In the genomic region with DNA sequence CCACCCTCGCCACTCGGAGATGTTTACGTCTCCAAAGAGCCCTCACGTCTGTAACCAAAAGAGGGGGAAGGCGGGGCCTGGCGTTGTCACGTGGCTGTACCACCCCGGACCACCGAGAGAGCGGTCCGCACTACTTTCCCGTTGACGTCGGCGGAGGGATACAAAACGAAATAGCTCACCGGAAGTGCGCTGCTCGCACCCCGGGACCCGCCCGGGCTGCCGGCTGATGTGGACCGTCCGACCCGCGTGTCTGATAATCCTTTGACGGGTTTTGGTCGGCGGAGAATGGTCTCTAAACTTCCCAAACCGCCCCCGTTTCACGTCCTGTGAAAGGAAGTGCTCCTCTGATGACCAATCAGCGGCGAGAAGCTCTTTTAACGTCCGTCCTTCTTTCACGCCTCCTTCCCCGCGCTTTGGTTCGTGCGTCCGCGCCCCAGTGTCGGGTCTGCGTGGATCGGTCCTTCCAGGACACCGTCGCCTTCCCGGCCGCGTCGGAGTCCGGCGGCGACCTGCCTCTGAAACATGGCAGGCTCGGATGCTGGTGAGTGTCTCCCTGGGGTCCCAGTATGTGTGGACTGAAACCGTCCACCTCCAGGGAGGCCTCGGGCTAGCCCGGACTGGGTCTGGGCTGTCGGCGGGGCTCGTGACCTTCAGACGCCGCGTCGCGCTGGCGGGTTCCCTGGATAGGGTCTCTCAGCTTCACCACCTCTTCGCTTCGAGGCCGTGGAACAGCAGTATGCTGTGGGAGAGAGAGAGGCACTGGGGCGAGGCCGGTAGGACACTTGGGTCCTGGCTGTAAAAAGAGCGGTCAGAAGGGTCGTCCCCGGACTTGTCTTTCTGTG, we compare ENCODE assay signal across 8 cellular contexts. TPM values are rescaled to one million over a fixed set of nuclear protein-coding genes. Genes with fewer than 3 reads are reported as not detected.
A peak's percentile ranks its signal among the peaks of the same experiment; 100 is the strongest.
DNase-seq lines count a peak whose midpoint lies in the region; ATAC-seq and TF ChIP-seq lines count a peak whose summit lies in the region.

A gene with protein sequence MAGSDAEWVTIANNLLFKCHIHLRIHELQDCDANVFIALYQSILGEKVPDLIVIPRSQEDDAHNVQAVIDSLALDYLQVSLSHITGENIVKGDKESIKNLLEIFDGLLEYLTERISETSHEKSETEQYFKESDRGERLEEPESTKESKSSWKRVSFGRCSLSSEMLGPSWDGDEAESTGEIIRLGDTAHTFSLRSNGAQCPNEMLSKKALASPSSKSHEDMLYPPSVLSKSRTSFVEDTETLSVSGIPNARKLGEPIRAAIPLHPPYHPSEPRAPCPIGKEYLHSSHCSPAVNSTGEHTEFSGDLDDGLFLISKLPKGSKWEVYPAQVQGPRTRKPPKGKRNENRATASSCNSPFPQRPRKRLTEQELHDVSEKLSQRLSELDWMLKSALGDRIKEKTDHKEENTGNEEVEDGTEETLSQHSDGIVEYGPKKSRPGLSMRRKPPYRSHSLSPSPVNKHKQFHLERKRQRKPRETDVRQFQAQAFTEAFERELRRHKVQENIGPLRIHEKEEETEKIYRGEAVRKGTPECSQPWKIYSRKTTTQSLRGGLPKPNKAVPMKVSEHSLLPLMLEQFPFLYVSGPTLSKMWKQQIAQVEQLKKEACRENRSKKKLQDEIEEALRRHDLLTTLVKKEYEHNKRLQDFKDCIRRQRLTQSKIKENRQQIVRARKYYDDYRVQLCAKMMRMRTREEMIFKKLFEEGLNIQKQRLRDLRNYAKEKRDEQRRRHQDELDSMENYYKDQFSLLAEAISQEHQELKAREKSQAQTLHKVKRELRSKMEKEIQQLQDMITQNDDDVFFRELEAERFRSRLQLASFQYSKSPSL (plus strand): TSS at position 402 of the 842 bp plus-strand sequence. CDS start 121 bp downstream, at position 523.

- H3K36me3 ChIP-seq in kidney epithelial cell (ENCODE audit: control insufficient read depth, insufficient read depth, low read length) = peaks cover 3% of the 10 kb centered on the region

- ATAC-seq in GM19025 (IDR thresholded peaks at IDR 0.05; ENCODE audit: low read depth, unreplicated experiment) = peak; percentile 49
- peak; percentile 57 for ATAC-seq in HG03280 (IDR thresholded peaks at IDR 0.05; ENCODE audit: unreplicated experiment)
- peak; percentile 58 to 63 for ATAC-seq in activated CD4-positive, CD25-positive, alpha-beta regulatory T cell treated with anti-CD3 and anti-CD28 coated beads, Interleukin-2, amount 50 U/mL, for 24 hours

- peak within 1 kb of the TSS; percentile 100 for H3K4me3 ChIP-seq in kidney epithelial cell (ENCODE audit: low read depth, low read length)

- TF ChIP-seq CTCF in AG09319 (IDR thresholded peaks at IDR 0.05; ENCODE audit: low read depth, low read length) = no peak
- TF ChIP-seq CTCF in kidney epithelial cell (IDR thresholded peaks at IDR 0.05; ENCODE audit: insufficient read depth, low read length, poor library complexity, severe bottlenecking) = no peak

- no peaks in the 10 kb centered on the region for H3K27me3 ChIP-seq in kidney epithelial cell (ENCODE audit: control insufficient read depth, insufficient read depth, low read length)

- DNase-seq in AG09319 (ENCODE audit: extremely low read depth, low read depth) (peak; percentile 99), NCI-H446 treated with DMSO at 0.1 percent for 48 hours (lab: John Stamatoyannopoulos, UW) (peak; percentile 96), cerebellar cortex (ENCODE audit: low spot score) (peak; percentile 97), kidney epithelial cell (ENCODE audit: low read depth) (peak; percentile 72)
- peak; percentile 86 to 93 for DNase-seq in stimulated activated CD4-positive, alpha-beta T cell treated with anti-CD3 and anti-CD28 coated beads, Interleukin-1b, Interleukin-23, amount 100 ng/mL, for 1 hour (ENCODE audit: low read depth in 2 of 2)

RNA-seq across cellular contexts. Expression of the gene that starts here (rescaled TPM):
- 38.6 and 39.8 TPM in 2 replicates for total RNA-seq in kidney epithelial cell

Comparison
In these comparisons a context has a peak if more than half of its experiments do, and no peak if none do; other contexts are left out.
1. Peak in every context shown above with its lines: DNase-seq, ATAC-seq and H3K4me3 ChIP-seq.